Comparison of ENCODE assay signal across 8 cellular contexts in genomic region chr7:117212969-117213877, GRCh38.
DNase-seq lines count a peak whose midpoint lies in the region; ATAC-seq lines count a peak whose summit lies in the region.

No MANE protein-coding gene starts in this region.

- in situ Hi-C loops in SK-MEL-5 (cut with HindIII; ENCODE audit: low pct_unique_long_range_greater_than_20kb, low sequenced_read_pairs), result no loop called here

- ATAC-seq in GM21619 (IDR thresholded peaks at IDR 0.05; ENCODE audit: unreplicated experiment), result peak; percentile 74

- H3K4me3 ChIP-seq in Jurkat, Clone E6-1 (ENCODE audit: low read length), result no peak overlapping the region

- DNase-seq in GM04504 (ENCODE audit: low read depth) (peak; percentile 46), SK-MEL-5 (ENCODE audit: low read depth, low spot score) (peak; percentile 87), anterior cingulate cortex (lab: John Stamatoyannopoulos, UW) (peak in 32 of 58 donors; percentile 2 to 58 (median 17)), iPS DF 19.7 (ENCODE audit: low read depth, low spot score) (peak; percentile 50), middle frontal gyrus (ENCODE audit: extremely low spot score, low spot score) (no peak)
- peak; percentile 54 for DNase-seq in Jurkat, Clone E6-1 (ENCODE audit: low read depth, low spot score)
- peak; percentile 5 to 25 for DNase-seq in stimulated activated CD4-positive, alpha-beta T cell treated with anti-CD3 and anti-CD28 coated beads, Interleukin-12 subunit alpha, Interleukin-12 subunit beta, amount 100 ng/mL, for 24 hours (ENCODE audit: low read depth in 2 of 2)
